Comparison of ENCODE assay signal across 16 cellular contexts in the genomic region with DNA sequence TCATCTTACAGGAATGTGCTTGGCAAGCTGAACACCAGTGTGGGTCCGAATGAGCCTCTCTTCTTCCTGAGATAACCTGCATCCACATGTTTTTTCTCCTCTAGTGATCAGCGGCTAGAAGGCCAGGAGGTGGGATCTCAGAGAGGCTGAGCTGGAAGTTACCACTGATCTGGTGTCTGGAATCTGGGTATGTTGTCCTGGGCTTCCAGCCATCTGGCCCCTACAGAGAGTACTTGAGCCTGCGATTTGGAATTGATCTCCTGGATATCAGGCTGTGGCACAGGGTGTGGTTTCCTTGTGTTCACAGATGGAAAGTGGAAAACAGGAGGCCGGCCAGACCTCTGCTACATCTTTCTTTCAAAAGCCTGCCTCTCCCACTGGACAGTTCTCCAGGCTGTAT. TPM values are rescaled to one million over a fixed set of nuclear protein-coding genes. Genes with fewer than 3 reads are reported as not detected.
A peak's percentile ranks its signal among the peaks of the same experiment; 100 is the strongest.
DNase-seq lines count a peak whose midpoint lies in the region; ATAC-seq and TF ChIP-seq lines count a peak whose summit lies in the region.
"Had no signal": no experiment of that assay in that cellular context is flagged by ENCODE, and none has a peak within 500 bp of the region (broad histone marks: within the 10 kb centered on the region; RNA-seq: fewer than 3 reads in every experiment).

No MANE protein-coding gene starts in this region.

- H3K4me1 ChIP-seq in right atrium auricular region (peaks cover 0 to 16% of the 10 kb centered on the region in 2 donors), upper lobe of right lung (peaks cover 14% of the 10 kb centered on the region)
- H3K4me1 ChIP-seq: foreskin keratinocyte had no signal

- TF ChIP-seq CTCF in WERI-Rb-1 (IDR thresholded peaks at IDR 0.05; ENCODE audit: low read depth, low read length) (no peak), right atrium auricular region (IDR thresholded peaks at IDR 0.05) (no peak), upper lobe of right lung (IDR thresholded peaks at IDR 0.05) (no peak), GM10266 (IDR thresholded peaks at IDR 0.05; ENCODE audit: control insufficient read depth, insufficient read depth, low read depth, missing control alignments) (no peak)

- intact Hi-C loops in upper lobe of right lung (cut with DNase I) = no loop called here

- no peaks in the 10 kb centered on the region for H3K9me3 ChIP-seq in WERI-Rb-1 (ENCODE audit: severe bottlenecking)
- H3K9me3 ChIP-seq in right atrium auricular region = no peaks in the 10 kb centered on the region
- H3K9me3 ChIP-seq in upper lobe of right lung = no peaks in the 10 kb centered on the region

- DNase-seq in NCI-H1092 treated with DMSO at 0.1 percent for 48 hours (lab: John Stamatoyannopoulos, UW) = peak; percentile 53
- DNase-seq in WERI-Rb-1 = peak; percentile 72
- peak; percentile 63 for DNase-seq in right atrium auricular region (ENCODE audit: low spot score)
- no peak for DNase-seq in upper lobe of right lung
- no peak for DNase-seq in GM10266 (ENCODE audit: extremely low spot score)
- no peak for DNase-seq in amygdala (lab: John Stamatoyannopoulos, UW)
- no peak for DNase-seq in NCI-H2227 treated with DMSO at 0.1 percent for 48 hours (lab: John Stamatoyannopoulos, UW)
- DNase-seq: activated CD4-positive, alpha-beta memory T cell treated with anti-CD3 and anti-CD28 coated beads for 36 hours; effector memory CD4-positive, alpha-beta T cell; GOT3; NCI-H1417 treated with DMSO at 0.1 percent for 48 hours; SIG-M5; stimulated activated CD4-positive, alpha-beta T cell treated with anti-CD3 and anti-CD28 coated beads, Interleukin-4, amount 100 ng/mL, for 4 hours had no signal

- H3K36me3 ChIP-seq in WERI-Rb-1 (no peaks in the 10 kb centered on the region), right atrium auricular region (no peaks in the 10 kb centered on the region), upper lobe of right lung (no peaks in the 10 kb centered on the region)

- H3K27me3 ChIP-seq in WERI-Rb-1 (ENCODE audit: insufficient read depth, low read depth, severe bottlenecking) (no peaks in the 10 kb centered on the region), right atrium auricular region (no peaks in the 10 kb centered on the region), upper lobe of right lung (no peaks in the 10 kb centered on the region)
- H3K27me3 ChIP-seq: foreskin keratinocyte had no signal

- H3K27ac ChIP-seq in WERI-Rb-1 (peak overlapping the region; percentile 57), right atrium auricular region (peak overlapping the region in 1 of 2 donors; percentile 53), upper lobe of right lung (peak overlapping the region; percentile 8)
- H3K27ac ChIP-seq: foreskin keratinocyte had no signal

- peak; percentile 40 for ATAC-seq in upper lobe of right lung
- ATAC-seq: foreskin keratinocyte; K562; stimulated activated memory B cell treated with anti-CD40 and anti-IgM and Interleukin-4, amounts not matched to agents 10 μg/mL and 1 μg/mL and 100 μg/mL, for 72 hours had no signal

- H3K4me3 ChIP-seq in WERI-Rb-1 (ENCODE audit: low read depth, low read length) = no peak overlapping the region
- H3K4me3 ChIP-seq in right atrium auricular region = no peak overlapping the region
- no peak overlapping the region for H3K4me3 ChIP-seq in upper lobe of right lung
- H3K4me3 ChIP-seq: K562 had no signal

RNA-seq across cellular contexts. Expression of a gene that starts 35.9 kb away (rescaled TPM):
- 10 to 100 TPM; 33.7 to 57.8 TPM for total RNA-seq in right atrium auricular region
- total RNA-seq in upper lobe of right lung = 52.8 TPM

Comparison
In these comparisons a context has a peak if more than half of its experiments do, and no peak if none do; other contexts are left out.
1. DNase-seq: peak in NCI-H1092 treated with DMSO at 0.1 percent for 48 hours (single experiment), WERI-Rb-1 (single experiment) and right atrium auricular region (single experiment); none in upper lobe of right lung (single experiment), GM10266 (single experiment), amygdala (0 of 56) and NCI-H2227 treated with DMSO at 0.1 percent for 48 hours (single experiment).